7 cellular contexts compared by ENCODE assay signal in the genomic region with DNA sequence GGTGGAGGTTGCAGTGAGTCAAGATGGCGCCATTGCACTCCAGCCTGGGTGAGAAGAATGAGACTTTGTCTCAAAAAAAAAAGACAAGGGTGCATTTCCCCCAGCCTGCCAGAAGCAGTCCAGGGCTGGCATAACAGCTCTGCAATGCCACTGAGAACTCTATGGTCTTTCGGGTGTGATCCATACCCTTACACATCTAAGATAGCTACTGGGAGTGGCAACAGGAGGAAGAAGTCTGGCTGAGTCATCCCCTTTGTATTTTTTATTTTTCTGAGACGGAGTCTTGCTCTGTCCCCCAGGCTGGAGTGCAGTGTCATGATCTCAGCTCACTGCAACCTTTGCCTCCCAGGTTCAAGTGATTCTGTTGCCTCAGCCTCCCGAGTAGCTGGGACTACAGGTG. TPM values are rescaled to one million over a fixed set of nuclear protein-coding genes. Genes with fewer than 3 reads are reported as not detected.
"Had no signal": no experiment of that assay in that cellular context is flagged by ENCODE, and none has a peak within 500 bp of the region (broad histone marks: within the 10 kb centered on the region; RNA-seq: fewer than 3 reads in every experiment).

No MANE protein-coding gene starts in this region.

RNA-seq across cellular contexts. Expression of a gene that starts 40.9 kb away (rescaled TPM):
- total RNA-seq: activated CD4-positive, alpha-beta memory T cell treated with anti-CD3 and anti-CD28 coated beads for 36 hours; activated CD4-positive, alpha-beta T cell treated with anti-CD3 and anti-CD28 coated beads, Interleukin-2, amount 10 ng/mL, durations not matched to agents 7 days and 5 days; activated naive CD4-positive, alpha-beta T cell treated with anti-CD3 and anti-CD28 coated beads, Interleukin-2, amount 50 U/mL, for 72 hours; LHCN-M2; SJCRH30; T-helper 1 cell treated with Interleukin-12 subunit alpha and Interleukin-12 subunit beta and Interleukin-4 antibody, amounts not matched to agents 30 ng/mL and 1 ng/mL, for 36 hours had no signal
- polyA plus RNA-seq: SK-N-SH had no signal
